9 cellular contexts compared by ENCODE assay signal in genomic region chr22:20456064-20456721, GRCh38. TPM values are rescaled to one million over a fixed set of nuclear protein-coding genes. Genes with fewer than 3 reads are reported as not detected.
DNase-seq lines count a peak whose midpoint lies in the region; ATAC-seq and TF ChIP-seq lines count a peak whose summit lies in the region.
"Had no signal": no experiment of that assay in that cellular context is flagged by ENCODE, and none has a peak within 500 bp of the region (broad histone marks: within the 10 kb centered on the region; RNA-seq: fewer than 3 reads in every experiment).

No MANE protein-coding gene starts in this region.

- H3K9me3 ChIP-seq in CD8-positive, alpha-beta memory T cell (ENCODE audit: low read length) = no peaks in the 10 kb centered on the region
- no peaks in the 10 kb centered on the region for H3K9me3 ChIP-seq in HCT116 (ENCODE audit: control insufficient read depth in 1 of 2, insufficient read depth in 1 of 2, low read depth in 1 of 2, low read length in 2 of 2)

- H3K4me3 Mint-ChIP-seq in CD8-positive, alpha-beta memory T cell = no peak overlapping the region

- H3K27ac ChIP-seq in CD8-positive, alpha-beta memory T cell (ENCODE audit: low read depth, low read length) = no peak overlapping the region
- H3K27ac ChIP-seq in HCT116 (ENCODE audit: low read depth, low read length) = no peak overlapping the region

- TF ChIP-seq RAD21 in HCT116 (IDR thresholded peaks at IDR 0.05; ENCODE audit: low read depth) = peak; percentile 84

- H3K4me1 Mint-ChIP-seq in CD8-positive, alpha-beta memory T cell = peaks cover 23 to 34% (median 24%) of the 10 kb centered on the region in 3 donors

- H3K27me3 ChIP-seq in CD8-positive, alpha-beta memory T cell (ENCODE audit: insufficient read depth, low read length, poor library complexity, severe bottlenecking) = no peaks in the 10 kb centered on the region
- no peaks in the 10 kb centered on the region for H3K27me3 ChIP-seq in HCT116 (ENCODE audit: insufficient read depth, low read length)

- H2AFZ ChIP-seq in HCT116 (ENCODE audit: low read depth, low read length, poor library complexity, severe bottlenecking) = no peak overlapping the region

- no TSS peak for BruUV-seq in HCT116 (replicated peaks; lab: Mats Ljungman, UMichigan)

- H3K9me3 Mint-ChIP-seq in CD8-positive, alpha-beta memory T cell = no peaks in the 10 kb centered on the region
- H3K9me3 Mint-ChIP-seq: IgD-negative memory B cell had no signal

- no peak overlapping the region for H3K9ac ChIP-seq in HCT116 (ENCODE audit: low read length)

- H3K27ac Mint-ChIP-seq in CD8-positive, alpha-beta memory T cell = peak overlapping the region in 5 of 8 donors; percentile 14 to 73 (median 42)

- no peaks in the 10 kb centered on the region for H3K27me3 Mint-ChIP-seq in CD8-positive, alpha-beta memory T cell
- H3K27me3 Mint-ChIP-seq: IgD-negative memory B cell had no signal

- H3K79me2 ChIP-seq in HCT116 (ENCODE audit: insufficient read depth, low read length) = no peaks in the 10 kb centered on the region

- 19 to 22% methylated on average over 6 of the region's 6 CpGs for WGBS in lower leg skin, 2 donors

- no peaks in the 10 kb centered on the region for H4K20me1 ChIP-seq in HCT116 (ENCODE audit: insufficient read depth)

- peaks cover 12% of the 10 kb centered on the region for H3K36me3 ChIP-seq in CD8-positive, alpha-beta memory T cell (ENCODE audit: insufficient read depth, low read length)
- no peaks in the 10 kb centered on the region; a peak in 1 of 4 replicates for H3K36me3 ChIP-seq in HCT116 (ENCODE audit: control insufficient read depth in 1 of 2, insufficient read depth in 2 of 2, low read length in 2 of 2)

- CTCF ChIA-PET in CD8-positive, alpha-beta memory T cell (lab: Charles Lee) = interaction anchor here (0.7 to 3.7 kb wide), 19 partner anchors 9 to 246 kb away, joined by 3 to 41 read pairs (median 3); no protein-coding TSS in a partner anchor
- CTCF ChIA-PET in HCT116 (lab: Charles Lee) = interaction anchor here (0.7 to 3.4 kb wide), 7 partner anchors 16 to 299 kb away, joined by 3 to 62 read pairs (median 3); partner anchors contain the start of gene DGCR6L

- intact Hi-C loops in HCT116 (cut with micrococcal nuclease) = loop anchor here (1.0 to 5.0 kb wide), 3 partner anchors 25 to 299 kb away; no protein-coding TSS in a partner anchor
- intact Hi-C loops in lower leg skin (cut with DNase I; ENCODE audit: low total_unique reads) = loop anchor here (5.0 kb wide), 1 partner anchor 39 kb away; no protein-coding TSS in a partner anchor

- ATAC-seq in HCT116 (peak; percentile 96), HG03457 (IDR thresholded peaks at IDR 0.05; ENCODE audit: unreplicated experiment) (no peak)

- no peak overlapping the region for H3K4me2 ChIP-seq in HCT116 (ENCODE audit: low read length)

- H3K9me2 ChIP-seq in HCT116 (ENCODE audit: insufficient read depth) = no peaks in the 10 kb centered on the region

- RAD21 ChIA-PET in HCT116 (lab: Charles Lee; ENCODE audit: low non-redundant PET in 1 of 2, low total read pairs in 2 of 2, uncharacterized antibody in 2 of 2, unreplicated experiment in 2 of 2) = interaction anchor here (1.4 to 1.5 kb wide), 2 partner anchors 38 kb away, joined by 10 to 11 read pairs; no protein-coding TSS in a partner anchor

- peaks cover 14% of the 10 kb centered on the region for H3K4me1 ChIP-seq in CD8-positive, alpha-beta memory T cell (ENCODE audit: insufficient read depth, low read length)
- H3K4me1 ChIP-seq in HCT116 (ENCODE audit: control insufficient read depth in 1 of 2, insufficient read depth in 2 of 2, low read length in 2 of 2) = peaks cover 0 to 3% of the 10 kb centered on the region in 2 experiments; a peak in 1 of 4 replicates

- POLR2A ChIA-PET in CD8-positive, alpha-beta memory T cell (lab: Charles Lee) = interaction anchor here (0.5 to 0.6 kb wide), 2 partner anchors 27 to 88 kb away, joined by 3 read pairs; no protein-coding TSS in a partner anchor
- POLR2A ChIA-PET in HCT116 (lab: Charles Lee) = interaction anchor here (1.4 kb wide), 1 partner anchor 38 kb away, joined by 3 read pairs; no protein-coding TSS in a partner anchor

- TF ChIP-seq POLR2A in HCT116 (IDR thresholded peaks at IDR 0.05; ENCODE audit: borderline replicate concordance, extremely low read depth, insufficient read depth, insufficient read length) = no peak
- no peak for TF ChIP-seq POLR2A in lower leg skin (IDR thresholded peaks at IDR 0.05)

- peak; percentile 57 to 82 (median 74) for DNase-seq in CD8-positive, alpha-beta memory T cell
- DNase-seq in HCT116 (ENCODE audit: low read depth, low spot score) (peak; percentile 54), NCI-H524 (lab: John Stamatoyannopoulos, UW) (peak; percentile 48 to 80), ecto neural progenitor cell (ENCODE audit: low spot score) (peak; percentile 88), lower leg skin (ENCODE audit: low spot score in 2 of 2) (peak; percentile 58 to 94)
- peak; percentile 73 for DNase-seq in activated CD4-positive, alpha-beta T cell treated with anti-CD3 and anti-CD28 coated beads, Interleukin-2, amount 50 U/mL, for 1 hour
- peak; percentile 38 to 65 (median 62) for DNase-seq in stimulated activated CD4-positive, alpha-beta T cell treated with anti-CD3 and anti-CD28 coated beads, TNF-alpha, amount 100 ng/mL, for 4 hours (ENCODE audit: low read depth in 3 of 3)

- no peak overlapping the region for H3K4me3 ChIP-seq in CD8-positive, alpha-beta memory T cell (ENCODE audit: low read length)
- H3K4me3 ChIP-seq in HCT116 (replicated peaks in 1 of 2; ENCODE audit: low read depth in 1 of 2, low read length in 2 of 2) (no peak overlapping the region), lower leg skin (ENCODE audit: low read depth, poor library complexity, severe bottlenecking) (no peak overlapping the region)

- TF ChIP-seq CTCF in HCT116 (IDR thresholded peaks at IDR 0.05 in 2 of 3, conservative IDR thresholded peaks at IDR 0.05 in 1 of 3; ENCODE audit: borderline replicate concordance in 1 of 3, insufficient read depth in 1 of 3, low read depth in 2 of 3, low read length in 2 of 3) (peak; percentile 78 to 92 (median 91)), lower leg skin (IDR thresholded peaks at IDR 0.05) (peak in 1 of 3 donors; percentile 76)

- peaks cover 11 to 68% (median 22%) of the 10 kb centered on the region in 3 donors for H3K36me3 Mint-ChIP-seq in CD8-positive, alpha-beta memory T cell

TF ChIP-seq in HCT116, 20 proteins besides CTCF, POLR2A, EP300 and RAD21:
- no peak for TF ChIP-seq SP1 (IDR thresholded peaks at IDR 0.05; ENCODE audit: low read depth)
- TF ChIP-seq TCF7L2 (IDR thresholded peaks at IDR 0.05; ENCODE audit: borderline replicate concordance, extremely low read depth, insufficient read depth, insufficient read length) = no peak
- TF ChIP-seq MAX (IDR thresholded peaks at IDR 0.05) = no peak
- no peak for TF ChIP-seq EGR1 (IDR thresholded peaks at IDR 0.05; ENCODE audit: low read depth)
- TF ChIP-seq ZBTB33 (IDR thresholded peaks at IDR 0.05; ENCODE audit: extremely low read depth, insufficient replicate concordance, low read length) = no peak
- TF ChIP-seq SIN3A (IDR thresholded peaks at IDR 0.05; ENCODE audit: low read depth) = no peak
- TF ChIP-seq ZNF274 (IDR thresholded peaks at IDR 0.05; ENCODE audit: low read depth, low read length) = no peak
- no peak for TF ChIP-seq SRF (IDR thresholded peaks at IDR 0.05; ENCODE audit: low read depth)
- TF ChIP-seq ZFX (IDR thresholded peaks at IDR 0.05) = no peak
- no peak for TF ChIP-seq ATF3 (IDR thresholded peaks at IDR 0.05)
- TF ChIP-seq YY1 (IDR thresholded peaks at IDR 0.05; ENCODE audit: extremely low read depth, insufficient replicate concordance, low read depth, low read length) = no peak
- no peak for TF ChIP-seq EZH2phosphoT487 (IDR thresholded peaks at IDR 0.05; ENCODE audit: borderline replicate concordance)

RNA-seq across cellular contexts. Expression of gene SCARF2, which starts 18.6 kb away (rescaled TPM):
- total RNA-seq in CD8-positive, alpha-beta memory T cell = under 1 TPM; 0.31 to 0.50 TPM
- polyA plus RNA-seq in CD8-positive, alpha-beta memory T cell = 1.5 TPM
- total RNA-seq in HCT116 (2021; ENCODE audit: unreplicated experiment) = 2.5 TPM
- polyA plus RNA-seq in HCT116 (2012) = 1.5 and 1.6 TPM in 2 replicates
- total RNA-seq in lower leg skin = 1 to 10 TPM; 6.1 to 9.6 (median 8.4) TPM

RNA-seq across cellular contexts. Expression of gene KLHL22, which starts 39.4 kb away (rescaled TPM):
- total RNA-seq in CD8-positive, alpha-beta memory T cell = 10 to 100 TPM; 17.2 to 17.6 TPM
- polyA plus RNA-seq in CD8-positive, alpha-beta memory T cell = 25.4 TPM
- total RNA-seq in HCT116 (2021; ENCODE audit: unreplicated experiment) = 16.4 TPM
- polyA plus RNA-seq in HCT116 (2012) = 7.5 and 8.8 TPM in 2 replicates
- total RNA-seq in lower leg skin = 10 to 100 TPM; 14.0 to 23.8 (median 20.2) TPM

RNA-seq across cellular contexts. Expression of gene MED15, which starts 51.2 kb away (rescaled TPM):
- total RNA-seq in CD8-positive, alpha-beta memory T cell = 100 to 1,000 TPM in 1 of 2 experiments, 10 to 100 TPM in 1; 98.0 to 106 TPM
- 120 TPM for polyA plus RNA-seq in CD8-positive, alpha-beta memory T cell
- 81.3 TPM for total RNA-seq in HCT116 (2021; ENCODE audit: unreplicated experiment)
- polyA plus RNA-seq in HCT116 (2012) = 71.7 and 83.4 TPM in 2 replicates
- 10 to 100 TPM; 40.3 to 69.6 (median 49.2) TPM for total RNA-seq in lower leg skin
